1 cellular context compared by ENCODE assay signal in the genomic region with DNA sequence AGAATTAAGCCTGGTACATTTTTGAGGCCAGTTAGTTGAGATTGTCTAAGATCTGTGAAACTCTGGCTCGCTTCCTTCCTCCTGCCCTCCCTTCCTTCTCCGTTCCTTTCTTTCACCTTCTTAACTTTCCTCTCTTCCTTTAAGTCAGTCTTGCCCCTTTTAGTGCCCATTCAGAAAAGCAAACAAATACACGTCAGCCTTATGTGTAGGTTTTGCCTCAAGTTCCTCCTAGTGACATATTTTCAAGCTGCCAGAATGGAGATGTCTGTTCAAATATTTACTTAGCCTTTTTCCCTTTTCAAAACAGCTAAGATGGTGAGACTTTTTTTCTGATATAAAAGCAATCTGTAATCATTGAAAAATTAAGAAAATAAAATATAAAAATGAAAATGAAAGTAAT.
TF ChIP-seq lines count a peak whose summit lies in the region.

No MANE protein-coding gene starts in this region.

TF ChIP-seq in GM23338, 12 proteins besides CTCF, POLR2A, EP300 and RAD21 (continued from another document):
- TF ChIP-seq, protein P1, sequence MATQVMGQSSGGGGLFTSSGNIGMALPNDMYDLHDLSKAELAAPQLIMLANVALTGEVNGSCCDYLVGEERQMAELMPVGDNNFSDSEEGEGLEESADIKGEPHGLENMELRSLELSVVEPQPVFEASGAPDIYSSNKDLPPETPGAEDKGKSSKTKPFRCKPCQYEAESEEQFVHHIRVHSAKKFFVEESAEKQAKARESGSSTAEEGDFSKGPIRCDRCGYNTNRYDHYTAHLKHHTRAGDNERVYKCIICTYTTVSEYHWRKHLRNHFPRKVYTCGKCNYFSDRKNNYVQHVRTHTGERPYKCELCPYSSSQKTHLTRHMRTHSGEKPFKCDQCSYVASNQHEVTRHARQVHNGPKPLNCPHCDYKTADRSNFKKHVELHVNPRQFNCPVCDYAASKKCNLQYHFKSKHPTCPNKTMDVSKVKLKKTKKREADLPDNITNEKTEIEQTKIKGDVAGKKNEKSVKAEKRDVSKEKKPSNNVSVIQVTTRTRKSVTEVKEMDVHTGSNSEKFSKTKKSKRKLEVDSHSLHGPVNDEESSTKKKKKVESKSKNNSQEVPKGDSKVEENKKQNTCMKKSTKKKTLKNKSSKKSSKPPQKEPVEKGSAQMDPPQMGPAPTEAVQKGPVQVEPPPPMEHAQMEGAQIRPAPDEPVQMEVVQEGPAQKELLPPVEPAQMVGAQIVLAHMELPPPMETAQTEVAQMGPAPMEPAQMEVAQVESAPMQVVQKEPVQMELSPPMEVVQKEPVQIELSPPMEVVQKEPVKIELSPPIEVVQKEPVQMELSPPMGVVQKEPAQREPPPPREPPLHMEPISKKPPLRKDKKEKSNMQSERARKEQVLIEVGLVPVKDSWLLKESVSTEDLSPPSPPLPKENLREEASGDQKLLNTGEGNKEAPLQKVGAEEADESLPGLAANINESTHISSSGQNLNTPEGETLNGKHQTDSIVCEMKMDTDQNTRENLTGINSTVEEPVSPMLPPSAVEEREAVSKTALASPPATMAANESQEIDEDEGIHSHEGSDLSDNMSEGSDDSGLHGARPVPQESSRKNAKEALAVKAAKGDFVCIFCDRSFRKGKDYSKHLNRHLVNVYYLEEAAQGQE (IDR thresholded peaks at IDR 0.05; ENCODE audit: unreplicated experiment), result no peak
- TF ChIP-seq, protein P2, sequence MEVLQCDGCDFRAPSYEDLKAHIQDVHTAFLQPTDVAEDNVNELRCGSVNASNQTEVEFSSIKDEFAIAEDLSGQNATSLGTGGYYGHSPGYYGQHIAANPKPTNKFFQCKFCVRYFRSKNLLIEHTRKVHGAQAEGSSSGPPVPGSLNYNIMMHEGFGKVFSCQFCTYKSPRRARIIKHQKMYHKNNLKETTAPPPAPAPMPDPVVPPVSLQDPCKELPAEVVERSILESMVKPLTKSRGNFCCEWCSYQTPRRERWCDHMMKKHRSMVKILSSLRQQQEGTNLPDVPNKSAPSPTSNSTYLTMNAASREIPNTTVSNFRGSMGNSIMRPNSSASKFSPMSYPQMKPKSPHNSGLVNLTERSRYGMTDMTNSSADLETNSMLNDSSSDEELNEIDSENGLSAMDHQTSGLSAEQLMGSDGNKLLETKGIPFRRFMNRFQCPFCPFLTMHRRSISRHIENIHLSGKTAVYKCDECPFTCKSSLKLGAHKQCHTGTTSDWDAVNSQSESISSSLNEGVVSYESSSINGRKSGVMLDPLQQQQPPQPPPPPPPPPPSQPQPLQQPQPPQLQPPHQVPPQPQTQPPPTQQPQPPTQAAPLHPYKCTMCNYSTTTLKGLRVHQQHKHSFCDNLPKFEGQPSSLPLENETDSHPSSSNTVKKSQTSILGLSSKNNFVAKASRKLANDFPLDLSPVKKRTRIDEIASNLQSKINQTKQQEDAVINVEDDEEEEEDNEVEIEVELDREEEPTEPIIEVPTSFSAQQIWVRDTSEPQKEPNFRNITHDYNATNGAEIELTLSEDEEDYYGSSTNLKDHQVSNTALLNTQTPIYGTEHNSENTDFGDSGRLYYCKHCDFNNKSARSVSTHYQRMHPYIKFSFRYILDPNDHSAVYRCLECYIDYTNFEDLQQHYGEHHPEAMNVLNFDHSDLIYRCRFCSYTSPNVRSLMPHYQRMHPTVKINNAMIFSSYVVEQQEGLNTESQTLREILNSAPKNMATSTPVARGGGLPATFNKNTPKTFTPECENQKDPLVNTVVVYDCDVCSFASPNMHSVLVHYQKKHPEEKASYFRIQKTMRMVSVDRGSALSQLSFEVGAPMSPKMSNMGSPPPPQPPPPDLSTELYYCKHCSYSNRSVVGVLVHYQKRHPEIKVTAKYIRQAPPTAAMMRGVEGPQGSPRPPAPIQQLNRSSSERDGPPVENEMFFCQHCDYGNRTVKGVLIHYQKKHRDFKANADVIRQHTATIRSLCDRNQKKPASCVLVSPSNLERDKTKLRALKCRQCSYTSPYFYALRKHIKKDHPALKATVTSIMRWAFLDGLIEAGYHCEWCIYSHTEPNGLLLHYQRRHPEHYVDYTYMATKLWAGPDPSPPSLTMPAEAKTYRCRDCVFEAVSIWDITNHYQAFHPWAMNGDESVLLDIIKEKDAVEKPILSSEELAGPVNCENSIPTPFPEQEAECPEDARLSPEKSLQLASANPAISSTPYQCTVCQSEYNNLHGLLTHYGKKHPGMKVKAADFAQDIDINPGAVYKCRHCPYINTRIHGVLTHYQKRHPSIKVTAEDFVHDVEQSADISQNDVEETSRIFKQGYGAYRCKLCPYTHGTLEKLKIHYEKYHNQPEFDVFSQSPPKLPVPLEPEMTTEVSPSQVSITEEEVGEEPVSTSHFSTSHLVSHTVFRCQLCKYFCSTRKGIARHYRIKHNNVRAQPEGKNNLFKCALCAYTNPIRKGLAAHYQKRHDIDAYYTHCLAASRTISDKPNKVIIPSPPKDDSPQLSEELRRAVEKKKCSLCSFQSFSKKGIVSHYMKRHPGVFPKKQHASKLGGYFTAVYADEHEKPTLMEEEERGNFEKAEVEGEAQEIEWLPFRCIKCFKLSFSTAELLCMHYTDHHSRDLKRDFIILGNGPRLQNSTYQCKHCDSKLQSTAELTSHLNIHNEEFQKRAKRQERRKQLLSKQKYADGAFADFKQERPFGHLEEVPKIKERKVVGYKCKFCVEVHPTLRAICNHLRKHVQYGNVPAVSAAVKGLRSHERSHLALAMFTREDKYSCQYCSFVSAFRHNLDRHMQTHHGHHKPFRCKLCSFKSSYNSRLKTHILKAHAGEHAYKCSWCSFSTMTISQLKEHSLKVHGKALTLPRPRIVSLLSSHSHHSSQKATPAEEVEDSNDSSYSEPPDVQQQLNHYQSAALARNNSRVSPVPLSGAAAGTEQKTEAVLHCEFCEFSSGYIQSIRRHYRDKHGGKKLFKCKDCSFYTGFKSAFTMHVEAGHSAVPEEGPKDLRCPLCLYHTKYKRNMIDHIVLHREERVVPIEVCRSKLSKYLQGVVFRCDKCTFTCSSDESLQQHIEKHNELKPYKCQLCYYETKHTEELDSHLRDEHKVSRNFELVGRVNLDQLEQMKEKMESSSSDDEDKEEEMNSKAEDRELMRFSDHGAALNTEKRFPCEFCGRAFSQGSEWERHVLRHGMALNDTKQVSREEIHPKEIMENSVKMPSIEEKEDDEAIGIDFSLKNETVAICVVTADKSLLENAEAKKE (CRISPR knock-in tag; IDR thresholded peaks at IDR 0.05), result no peak
- TF ChIP-seq, protein P3, sequence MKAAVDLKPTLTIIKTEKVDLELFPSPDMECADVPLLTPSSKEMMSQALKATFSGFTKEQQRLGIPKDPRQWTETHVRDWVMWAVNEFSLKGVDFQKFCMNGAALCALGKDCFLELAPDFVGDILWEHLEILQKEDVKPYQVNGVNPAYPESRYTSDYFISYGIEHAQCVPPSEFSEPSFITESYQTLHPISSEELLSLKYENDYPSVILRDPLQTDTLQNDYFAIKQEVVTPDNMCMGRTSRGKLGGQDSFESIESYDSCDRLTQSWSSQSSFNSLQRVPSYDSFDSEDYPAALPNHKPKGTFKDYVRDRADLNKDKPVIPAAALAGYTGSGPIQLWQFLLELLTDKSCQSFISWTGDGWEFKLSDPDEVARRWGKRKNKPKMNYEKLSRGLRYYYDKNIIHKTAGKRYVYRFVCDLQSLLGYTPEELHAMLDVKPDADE (IDR thresholded peaks at IDR 0.05), result no peak
- TF ChIP-seq EZH2 (IDR thresholded peaks at IDR 0.05; ENCODE audit: low read depth, unreplicated experiment), result no peak
